26 cellular contexts compared by ENCODE assay signal in genomic region chr21:31470896-31471694, GRCh38.
DNase-seq lines count a peak whose midpoint lies in the region; ATAC-seq and TF ChIP-seq lines count a peak whose summit lies in the region.
"Had no signal": no experiment of that assay in that cellular context is flagged by ENCODE, and none has a peak within 500 bp of the region (broad histone marks: within the 10 kb centered on the region; RNA-seq: fewer than 3 reads in every experiment).

No MANE protein-coding gene starts in this region.

- DNase-seq in ELF-1 (ENCODE audit: low read depth, low spot score) (peak; percentile 66), Karpas-422 (peak; percentile 17), dorsolateral prefrontal cortex (peak in 4 of 10 donors; percentile 35 to 65 (median 46)), mesendoderm (peak; percentile 47), OCI-LY7 (ENCODE audit: low spot score) (no peak)
- no peak for DNase-seq in activated CD4-positive, alpha-beta T cell treated with anti-CD3 and anti-CD28 coated beads, Interleukin-2, amount 50 U/mL, for 1 hour
- no peak for DNase-seq in activated naive CD4-positive, alpha-beta T cell treated with anti-CD3 and anti-CD28 coated beads, Interleukin-2, amount 10 ng/mL, durations not matched to agents 7 days and 5 days
- DNase-seq: ACHN; activated CD4-positive, alpha-beta T cell treated with anti-CD3 and anti-CD28 coated beads for 36 hours; activated CD8-positive, alpha-beta memory T cell treated with anti-CD3 and anti-CD28 coated beads for 24 hours; activated T-cell treated with anti-CD3 and anti-CD28 coated beads, Interleukin-2, amount 50 U/mL, for 24 hours; Calu3; immature natural killer cell; naive thymus-derived CD4-positive, alpha-beta T cell; NCI-H1048; NCI-H2029; NCI-H510A treated with DMSO at 0.1 percent for 48 hours; stimulated activated CD4-positive, alpha-beta T cell treated with anti-CD3 and anti-CD28 coated beads, Interleukin-1b, Interleukin-23, amount 100 ng/mL, for 48 hours; T-helper 1 cell had no signal

- BruUV-seq in OCI-LY7 (replicated peaks; lab: Mats Ljungman, UMichigan): no TSS peak

- H3K9me2 ChIP-seq in Karpas-422 (replicated peaks; ENCODE audit: insufficient read depth, low read length): no peaks in the 10 kb centered on the region
- H3K9me2 ChIP-seq in OCI-LY7 (ENCODE audit: insufficient read depth, low read length): no peaks in the 10 kb centered on the region

- POLR2A ChIA-PET in OCI-LY7 (lab: Charles Lee): no interaction called here

- H4K20me1 ChIP-seq in Karpas-422 (ENCODE audit: insufficient read depth, low read depth, low read length) (no peaks in the 10 kb centered on the region), OCI-LY7 (ENCODE audit: insufficient read depth, low read length) (no peaks in the 10 kb centered on the region)

- peaks cover 11% of the 10 kb centered on the region for H3K79me1 ChIP-seq in mesendoderm (ENCODE audit: low read length)

- no peak overlapping the region for H3K4ac ChIP-seq in mesendoderm (ENCODE audit: low read depth, low read length)

- H3K27ac ChIP-seq in Karpas-422 (ENCODE audit: low read length) (no peak overlapping the region), dorsolateral prefrontal cortex (peak overlapping the region in 56 of 59 donors; percentile 51 to 100 (median 94)), mesendoderm (ENCODE audit: low read depth, low read length) (peak overlapping the region; percentile 20), OCI-LY7 (ENCODE audit: low read depth, low read length, poor library complexity, severe bottlenecking) (no peak overlapping the region)
- H3K27ac ChIP-seq: epithelial cell of prostate, HL-60, SJSA1, skin epidermis had no signal

- H3K4me2 ChIP-seq in Karpas-422 (ENCODE audit: low read depth, low read length, poor library complexity, severe bottlenecking) (no peak overlapping the region), mesendoderm (ENCODE audit: low read length) (no peak overlapping the region), OCI-LY7 (ENCODE audit: low read length) (no peak overlapping the region)

- H3K56ac ChIP-seq in mesendoderm (ENCODE audit: low read length): no peak overlapping the region

- no peaks in the 10 kb centered on the region for H3K36me3 ChIP-seq in Karpas-422 (ENCODE audit: insufficient read depth, low read length)
- H3K36me3 ChIP-seq in mesendoderm (ENCODE audit: control insufficient read depth, insufficient read depth, low read length): no peaks in the 10 kb centered on the region
- no peaks in the 10 kb centered on the region for H3K36me3 ChIP-seq in OCI-LY7 (ENCODE audit: insufficient read depth, low read length)
- H3K36me3 ChIP-seq: SJSA1 had no signal

- H3K4me3 Mint-ChIP-seq in activated naive CD4-positive, alpha-beta T cell treated with anti-CD3 and anti-CD28 coated beads, Interleukin-2, amount 10 ng/mL, durations not matched to agents 7 days and 5 days: no peak overlapping the region
- H3K4me3 Mint-ChIP-seq: activated CD4-positive, alpha-beta T cell treated with anti-CD3 and anti-CD28 coated beads for 36 hours; activated naive CD4-positive, alpha-beta T cell treated with anti-CD3 and anti-CD28 coated beads, Interleukin-2, amount 50 U/mL, for 24 hours; activated T-cell treated with anti-CD3 and anti-CD28 coated beads, Interleukin-2, amount 50 U/mL, for 24 hours; immature natural killer cell; naive thymus-derived CD4-positive, alpha-beta T cell had no signal

- CTCF ChIA-PET in activated naive CD4-positive, alpha-beta T cell treated with anti-CD3 and anti-CD28 coated beads, Interleukin-2, amount 10 ng/mL, durations not matched to agents 7 days and 5 days (lab: Charles Lee): no interaction called here
- CTCF ChIA-PET in OCI-LY7 (lab: Charles Lee; ENCODE audit: unreplicated experiment): no interaction called here

- H2BK120ac ChIP-seq in mesendoderm (ENCODE audit: low read depth, low read length): no peak overlapping the region

- H3K23ac ChIP-seq in mesendoderm (ENCODE audit: low read length): no peak overlapping the region

- H3K36me3 Mint-ChIP-seq in activated naive CD4-positive, alpha-beta T cell treated with anti-CD3 and anti-CD28 coated beads, Interleukin-2, amount 10 ng/mL, durations not matched to agents 7 days and 5 days: no peaks in the 10 kb centered on the region
- H3K36me3 Mint-ChIP-seq: immature natural killer cell had no signal

- no peak for ATAC-seq in GM19452 (IDR thresholded peaks at IDR 0.05; ENCODE audit: unreplicated experiment)
- ATAC-seq: activated CD4-positive, alpha-beta T cell treated with anti-CD3 and anti-CD28 coated beads for 36 hours; left lobe of liver; naive thymus-derived CD4-positive, alpha-beta T cell had no signal

- H3K18ac ChIP-seq in mesendoderm (ENCODE audit: low read length): peak overlapping the region; percentile 20

- H3K4me1 Mint-ChIP-seq in activated naive CD4-positive, alpha-beta T cell treated with anti-CD3 and anti-CD28 coated beads, Interleukin-2, amount 10 ng/mL, durations not matched to agents 7 days and 5 days: peaks cover 3% of the 10 kb centered on the region
- H3K4me1 Mint-ChIP-seq: activated CD4-positive, alpha-beta T cell treated with anti-CD3 and anti-CD28 coated beads for 36 hours; activated naive CD4-positive, alpha-beta T cell treated with anti-CD3 and anti-CD28 coated beads, Interleukin-2, amount 50 U/mL, for 24 hours; immature natural killer cell had no signal

- H3K9ac ChIP-seq in Karpas-422 (ENCODE audit: low read length) (no peak overlapping the region), mesendoderm (ENCODE audit: low read length) (no peak overlapping the region)

- H3K9me3 ChIP-seq in Karpas-422 (ENCODE audit: low read length) (no peaks in the 10 kb centered on the region), OCI-LY7 (ENCODE audit: low read length) (no peaks in the 10 kb centered on the region)
- H3K9me3 ChIP-seq: SJSA1 had no signal

- H3K27ac Mint-ChIP-seq in activated naive CD4-positive, alpha-beta T cell treated with anti-CD3 and anti-CD28 coated beads, Interleukin-2, amount 10 ng/mL, durations not matched to agents 7 days and 5 days: no peak overlapping the region
- H3K27ac Mint-ChIP-seq: activated CD4-positive, alpha-beta T cell treated with anti-CD3 and anti-CD28 coated beads for 36 hours; activated naive CD4-positive, alpha-beta T cell treated with anti-CD3 and anti-CD28 coated beads, Interleukin-2, amount 50 U/mL, for 24 hours; activated T-cell treated with anti-CD3 and anti-CD28 coated beads, Interleukin-2, amount 50 U/mL, for 24 hours; immature natural killer cell had no signal

- no CpG with 5 or more reads among the region's 19 CpGs for whole genome bisulfite sequencing in mesendoderm (ENCODE audit: extremely low coverage, insufficient coverage, low lambda C conversion rate)

- H3K4me3 ChIP-seq in Karpas-422 (ENCODE audit: low read length) (no peak overlapping the region), dorsolateral prefrontal cortex (peak overlapping the region in 7 of 59 donors; percentile 11 to 27 (median 17)), mesendoderm (ENCODE audit: low read length) (no peak overlapping the region), OCI-LY7 (ENCODE audit: low read depth, low read length, poor library complexity, severe bottlenecking) (no peak overlapping the region)
- H3K4me3 ChIP-seq: SJSA1, skin epidermis had no signal

- no peaks in the 10 kb centered on the region for H3K27me3 ChIP-seq in Karpas-422 (ENCODE audit: low read length)
- no peaks in the 10 kb centered on the region for H3K27me3 ChIP-seq in dorsolateral prefrontal cortex
- no peaks in the 10 kb centered on the region for H3K27me3 ChIP-seq in mesendoderm (ENCODE audit: insufficient read depth, low read length, poor library complexity)
- H3K27me3 ChIP-seq: SJSA1 had no signal

- H4K5ac ChIP-seq in mesendoderm (ENCODE audit: low read length): no peak overlapping the region

- H3K79me2 ChIP-seq in Karpas-422 (ENCODE audit: low read length): no peaks in the 10 kb centered on the region
- H3K79me2 ChIP-seq in mesendoderm (ENCODE audit: control insufficient read depth, insufficient read depth, low read length): peaks cover 2% of the 10 kb centered on the region
- H3K79me2 ChIP-seq in OCI-LY7 (ENCODE audit: insufficient read depth, low read depth, low read length): no peaks in the 10 kb centered on the region

- intact Hi-C loops in dorsolateral prefrontal cortex (cut with DNase I) (loop anchor here (5.0 to 10.0 kb wide), 5 partner anchors 41 to 256 kb away; partner anchors contain the start of gene TIAM1 (in 1 of the 2)), OCI-LY7 (cut with micrococcal nuclease; ENCODE audit: unreplicated experiment) (no loop called here)

- H2BK5ac ChIP-seq in mesendoderm (ENCODE audit: low read length): no peak overlapping the region

- TF ChIP-seq CTCF in dorsolateral prefrontal cortex (IDR thresholded peaks at IDR 0.05 in 54 of 56, conservative IDR thresholded peaks at IDR 0.05 in 2 of 56; ENCODE audit: low read depth in 1 of 56, partially characterized antibody in 56 of 56): no peak
- no peak for TF ChIP-seq CTCF in OCI-LY7 (conservative IDR thresholded peaks at IDR 0.05; ENCODE audit: low read length)

- H3K27me3 Mint-ChIP-seq in activated naive CD4-positive, alpha-beta T cell treated with anti-CD3 and anti-CD28 coated beads, Interleukin-2, amount 10 ng/mL, durations not matched to agents 7 days and 5 days: peaks cover 4% of the 10 kb centered on the region
- H3K27me3 Mint-ChIP-seq: activated CD4-positive, alpha-beta T cell treated with anti-CD3 and anti-CD28 coated beads for 36 hours; activated naive CD4-positive, alpha-beta T cell treated with anti-CD3 and anti-CD28 coated beads, Interleukin-2, amount 50 U/mL, for 24 hours; activated T-cell treated with anti-CD3 and anti-CD28 coated beads, Interleukin-2, amount 50 U/mL, for 24 hours; naive thymus-derived CD4-positive, alpha-beta T cell had no signal

- no peak overlapping the region for H4K8ac ChIP-seq in mesendoderm (ENCODE audit: low read depth, low read length)

- H3K4me1 ChIP-seq in Karpas-422 (ENCODE audit: low read length): no peaks in the 10 kb centered on the region
- H3K4me1 ChIP-seq in mesendoderm (ENCODE audit: control insufficient read depth, low read depth, low read length): peaks cover 3% of the 10 kb centered on the region
- H3K4me1 ChIP-seq in OCI-LY7 (ENCODE audit: insufficient read depth, low read length, poor library complexity, severe bottlenecking): no peaks in the 10 kb centered on the region
- H3K4me1 ChIP-seq: SJSA1 had no signal

- no peak overlapping the region for H2AFZ ChIP-seq in Karpas-422 (ENCODE audit: low read length)
- H2AFZ ChIP-seq in OCI-LY7 (ENCODE audit: low read length): no peak overlapping the region

- no peak overlapping the region for H2AK5ac ChIP-seq in mesendoderm (ENCODE audit: low read length)

- no peak overlapping the region for H2BK15ac ChIP-seq in mesendoderm (replicated peaks; ENCODE audit: low read depth)

- peaks cover 1% of the 10 kb centered on the region for H3K9me3 Mint-ChIP-seq in activated naive CD4-positive, alpha-beta T cell treated with anti-CD3 and anti-CD28 coated beads, Interleukin-2, amount 10 ng/mL, durations not matched to agents 7 days and 5 days
- H3K9me3 Mint-ChIP-seq: activated naive CD4-positive, alpha-beta T cell treated with anti-CD3 and anti-CD28 coated beads, Interleukin-2, amount 50 U/mL, for 24 hours; activated T-cell treated with anti-CD3 and anti-CD28 coated beads, Interleukin-2, amount 50 U/mL, for 24 hours; immature natural killer cell had no signal

Comparison
In these comparisons a context has a peak if more than half of its experiments do, and no peak if none do; other contexts are left out.
1. DNase-seq: peak in ELF-1 (single experiment), Karpas-422 (single experiment) and mesendoderm (single experiment); none in activated CD4-positive, alpha-beta T cell treated with anti-CD3 and anti-CD28 coated beads, Interleukin-2, amount 50 U/mL, for 1 hour (single experiment), activated naive CD4-positive, alpha-beta T cell treated with anti-CD3 and anti-CD28 coated beads, Interleukin-2, amount 10 ng/mL, durations not matched to agents 7 days and 5 days (single experiment) and OCI-LY7 (single experiment).
2. H3K27ac ChIP-seq: peak in dorsolateral prefrontal cortex (56 of 59) and mesendoderm (single experiment); none in Karpas-422 (single experiment) and OCI-LY7 (single experiment).